Comparison of ENCODE assay signal across 1 cellular context in the genomic region with DNA sequence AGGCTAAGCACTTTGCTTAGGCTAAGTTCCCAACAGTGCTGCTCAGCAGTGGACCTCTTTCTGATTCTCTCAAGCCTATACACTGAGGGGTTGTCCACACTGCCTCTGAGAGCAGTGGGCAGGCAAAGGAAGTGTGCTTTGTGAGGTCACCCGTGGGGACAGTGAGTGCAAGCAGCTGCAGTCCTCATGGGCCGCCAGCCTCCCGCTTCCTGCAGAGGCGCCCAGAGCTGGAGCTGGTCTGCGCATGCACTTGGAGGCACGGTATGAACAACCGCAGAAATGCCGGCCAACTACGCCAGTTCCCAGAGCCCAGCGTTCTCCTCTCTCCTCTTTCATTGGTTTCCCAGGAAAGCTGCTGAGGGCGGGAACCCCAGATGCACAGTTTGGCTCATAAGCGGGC.
TF ChIP-seq lines count a peak whose summit lies in the region.

No MANE protein-coding gene starts in this region.

TF ChIP-seq in SK-N-SH treated with all-trans-retinoic acid at 6 μM for 48 hours, 23 proteins besides CTCF, POLR2A, EP300 and RAD21 (continued from another document):
- TF ChIP-seq, protein P1, sequence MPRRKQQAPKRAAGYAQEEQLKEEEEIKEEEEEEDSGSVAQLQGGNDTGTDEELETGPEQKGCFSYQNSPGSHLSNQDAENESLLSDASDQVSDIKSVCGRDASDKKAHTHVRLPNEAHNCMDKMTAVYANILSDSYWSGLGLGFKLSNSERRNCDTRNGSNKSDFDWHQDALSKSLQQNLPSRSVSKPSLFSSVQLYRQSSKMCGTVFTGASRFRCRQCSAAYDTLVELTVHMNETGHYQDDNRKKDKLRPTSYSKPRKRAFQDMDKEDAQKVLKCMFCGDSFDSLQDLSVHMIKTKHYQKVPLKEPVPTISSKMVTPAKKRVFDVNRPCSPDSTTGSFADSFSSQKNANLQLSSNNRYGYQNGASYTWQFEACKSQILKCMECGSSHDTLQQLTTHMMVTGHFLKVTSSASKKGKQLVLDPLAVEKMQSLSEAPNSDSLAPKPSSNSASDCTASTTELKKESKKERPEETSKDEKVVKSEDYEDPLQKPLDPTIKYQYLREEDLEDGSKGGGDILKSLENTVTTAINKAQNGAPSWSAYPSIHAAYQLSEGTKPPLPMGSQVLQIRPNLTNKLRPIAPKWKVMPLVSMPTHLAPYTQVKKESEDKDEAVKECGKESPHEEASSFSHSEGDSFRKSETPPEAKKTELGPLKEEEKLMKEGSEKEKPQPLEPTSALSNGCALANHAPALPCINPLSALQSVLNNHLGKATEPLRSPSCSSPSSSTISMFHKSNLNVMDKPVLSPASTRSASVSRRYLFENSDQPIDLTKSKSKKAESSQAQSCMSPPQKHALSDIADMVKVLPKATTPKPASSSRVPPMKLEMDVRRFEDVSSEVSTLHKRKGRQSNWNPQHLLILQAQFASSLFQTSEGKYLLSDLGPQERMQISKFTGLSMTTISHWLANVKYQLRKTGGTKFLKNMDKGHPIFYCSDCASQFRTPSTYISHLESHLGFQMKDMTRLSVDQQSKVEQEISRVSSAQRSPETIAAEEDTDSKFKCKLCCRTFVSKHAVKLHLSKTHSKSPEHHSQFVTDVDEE (CRISPR knock-in tag; IDR thresholded peaks at IDR 0.05), result no peak
- TF ChIP-seq ESRRG (CRISPR knock-in tag; IDR thresholded peaks at IDR 0.05) (no peak), SNAI2 (CRISPR knock-in tag; IDR thresholded peaks at IDR 0.05) (no peak), ZNF70 (CRISPR knock-in tag; IDR thresholded peaks at IDR 0.05) (no peak), ZNF565 (CRISPR knock-in tag; conservative IDR thresholded peaks at IDR 0.05; ENCODE audit: low read depth) (no peak), ZFP3 (CRISPR knock-in tag; IDR thresholded peaks at IDR 0.05) (no peak), ZFP30 (CRISPR knock-in tag; IDR thresholded peaks at IDR 0.05) (no peak), GLIS3 (CRISPR knock-in tag; IDR thresholded peaks at IDR 0.05) (no peak), OSR1 (CRISPR knock-in tag; IDR thresholded peaks at IDR 0.05) (no peak)
